In genomic region chr9:38047301-38048251, GRCh38 we compare ENCODE assay signal across 8 cellular contexts. TPM values are rescaled to one million over a fixed set of nuclear protein-coding genes. Genes with fewer than 3 reads are reported as not detected.
DNase-seq lines count a peak whose midpoint lies in the region; ATAC-seq and TF ChIP-seq lines count a peak whose summit lies in the region.

No MANE protein-coding gene starts in this region.

- H3K4me3 ChIP-seq in SK-N-SH (ENCODE audit: low read depth in 2 of 2, low read length in 1 of 2) = peak overlapping the region in 1 of 2 experiments; percentile 47; a peak in 2 of 4 replicates
- H3K4me3 ChIP-seq in fibroblast of pulmonary artery (replicated peaks; ENCODE audit: low read depth, low read length) = no peak overlapping the region

- intact Hi-C loops in natural killer cell (cut with micrococcal nuclease) = no loop called here

- no peak for TF ChIP-seq RAD21 in SK-N-SH (IDR thresholded peaks at IDR 0.05; ENCODE audit: low read length)

- no peaks in the 10 kb centered on the region for H3K9me2 ChIP-seq in SK-N-SH

- no peaks in the 10 kb centered on the region for H3K9me3 Mint-ChIP-seq in natural killer cell

- peaks cover 10% of the 10 kb centered on the region for H4K20me1 ChIP-seq in SK-N-SH (ENCODE audit: insufficient read depth)

- H3K27me3 ChIP-seq in SK-N-SH (ENCODE audit: insufficient read depth) = no peaks in the 10 kb centered on the region

- 31% methylated on average over 11 of the region's 15 CpGs for WGBS in SK-N-SH (ENCODE audit: low lambda C conversion rate)

- H3F3A ChIP-seq in SK-N-SH (replicated peaks; ENCODE audit: insufficient read depth) = peaks cover 41% of the 10 kb centered on the region

- TF ChIP-seq CTCF in SK-N-SH (IDR thresholded peaks at IDR 0.05) = no peak
- no peak for TF ChIP-seq CTCF in fibroblast of pulmonary artery (IDR thresholded peaks at IDR 0.05; ENCODE audit: low read length, missing control alignments)
- no peak for TF ChIP-seq CTCF in natural killer cell (IDR thresholded peaks at IDR 0.05)

- CTCF ChIA-PET in SK-N-SH (lab: Yijun Ruan, JAX) = interaction anchor here (0.7 to 1.4 kb wide), 2 partner anchors 20 to 26 kb away, joined by 3 read pairs; no protein-coding TSS in a partner anchor

- H2AFZ ChIP-seq in SK-N-SH (ENCODE audit: low read depth) = no peak overlapping the region

- in situ Hi-C loops in ACHN (cut with HindIII; ENCODE audit: low pct_ligation_motif_present, low pct_unique_long_range_greater_than_20kb, low sequenced_read_pairs) = no loop called here

- peak in 1 of 2 experiments; percentile 88; a peak in 2 of 4 replicates for TF ChIP-seq EP300 in SK-N-SH (IDR thresholded peaks at IDR 0.05; ENCODE audit: borderline replicate concordance in 1 of 2, low read depth in 1 of 2, low read length in 1 of 2)

- POLR2A ChIA-PET in SK-N-SH (lab: Yijun Ruan, JAX) = no interaction called here

- DNase-seq in ACHN = peak; percentile 96
- DNase-seq in HCEC 1CT = peak; percentile 84
- DNase-seq in SK-N-SH = no peak
- peak; percentile 88 for DNase-seq in fibroblast of pulmonary artery (ENCODE audit: low read depth)
- DNase-seq in natural killer cell = no peak
- DNase-seq in GOT3 (lab: John Stamatoyannopoulos, UW) = no peak

- H3K4me1 ChIP-seq in SK-N-SH (ENCODE audit: control insufficient read depth in 1 of 2, insufficient read depth in 2 of 2, low read depth in 1 of 2, low read length in 1 of 2) = peaks cover 28 to 37% of the 10 kb centered on the region in 2 experiments; a peak in 3 of 4 replicates

- H3K4me3 Mint-ChIP-seq in natural killer cell = peak overlapping the region; percentile 28

- H3K36me3 ChIP-seq in SK-N-SH (replicated peaks in 1 of 2; ENCODE audit: control insufficient read depth in 1 of 2, insufficient read depth in 2 of 2, low read length in 1 of 2) = peaks cover 3 to 5% of the 10 kb centered on the region in 2 experiments

- no peaks in the 10 kb centered on the region for H3K9me3 ChIP-seq in SK-N-SH

- no peaks in the 10 kb centered on the region for H3K36me3 Mint-ChIP-seq in natural killer cell

- H3K27ac ChIP-seq in SK-N-SH (ENCODE audit: low read depth in 2 of 2, low read length in 1 of 2) = peak overlapping the region; percentile 82 to 95

- H3K27me3 Mint-ChIP-seq in natural killer cell (ENCODE audit: low read depth in 2 of 2) = no peaks in the 10 kb centered on the region

- peaks cover 17 to 28% of the 10 kb centered on the region in 2 donors for H3K4me1 Mint-ChIP-seq in natural killer cell

- ATAC-seq in natural killer cell = peak; percentile 54 to 70 (median 65)
- no peak for ATAC-seq in GM21528 (IDR thresholded peaks at IDR 0.05; ENCODE audit: low FRiP score, unreplicated experiment)
- no peak for ATAC-seq in HG03196 (IDR thresholded peaks at IDR 0.05; ENCODE audit: unreplicated experiment)

- H3K79me2 ChIP-seq in SK-N-SH (ENCODE audit: insufficient read depth) = peaks cover 91% of the 10 kb centered on the region

- H3K27ac Mint-ChIP-seq in natural killer cell = peak overlapping the region; percentile 31 to 38

- peak overlapping the region; percentile 73 for H3K4me2 ChIP-seq in SK-N-SH

- peak overlapping the region; percentile 70 for H3K9ac ChIP-seq in SK-N-SH

TF ChIP-seq in SK-N-SH, 30 proteins besides CTCF, POLR2A, EP300 and RAD21 (continues in another document):
- TF ChIP-seq TCF12 (IDR thresholded peaks at IDR 0.05) (peak; percentile 89), USF1 (IDR thresholded peaks at IDR 0.05; ENCODE audit: borderline replicate concordance, low read depth) (no peak), REST (IDR thresholded peaks at IDR 0.05; ENCODE audit: low read depth, low read length) (0 out of 2 replicates have a peak, but pooled peaks have one; percentile 37), MEF2A (IDR thresholded peaks at IDR 0.05; ENCODE audit: borderline replicate concordance, low read depth) (no peak), GATA2 (CRISPR knock-in tag; IDR thresholded peaks at IDR 0.05) (no peak), RXRA (IDR thresholded peaks at IDR 0.05; ENCODE audit: borderline replicate concordance, low read depth) (peak; percentile 79; the same call in 1 of the 2 replicates), MAX (IDR thresholded peaks at IDR 0.05; ENCODE audit: low read depth) (peak; percentile 68; the same call in 1 of the 2 replicates), JUND (IDR thresholded peaks at IDR 0.05) (peak; percentile 89), SMC3 (IDR thresholded peaks at IDR 0.05; ENCODE audit: low read depth, low read length) (no peak), FOXJ3 (CRISPR knock-in tag; IDR thresholded peaks at IDR 0.05) (no peak), ELF1 (IDR thresholded peaks at IDR 0.05) (0 out of 2 replicates have a peak, but pooled peaks have one; percentile 39), POLR2AphosphoS5 (IDR thresholded peaks at IDR 0.05; ENCODE audit: low read depth, low read length) (no peak), YY1 (IDR thresholded peaks at IDR 0.05; ENCODE audit: low read depth) (no peak), GABPA (IDR thresholded peaks at IDR 0.05; ENCODE audit: low read depth) (no peak; the same call in 1 of the 2 replicates), RFX5 (IDR thresholded peaks at IDR 0.05; ENCODE audit: low read length) (no peak), PBX3 (IDR thresholded peaks at IDR 0.05) (peak; percentile 80), RCOR1 (IDR thresholded peaks at IDR 0.05; ENCODE audit: low read length) (no peak), FOSL2 (IDR thresholded peaks at IDR 0.05; ENCODE audit: borderline replicate concordance, low read depth) (peak; percentile 89), TAF1 (IDR thresholded peaks at IDR 0.05; ENCODE audit: borderline replicate concordance, low read depth, low read length) (no peak), MXI1 (IDR thresholded peaks at IDR 0.05; ENCODE audit: low read depth, low read length) (no peak), ZBTB33 (IDR thresholded peaks at IDR 0.05; ENCODE audit: borderline replicate concordance, low read depth) (peak; percentile 54; the same call in 1 of the 2 replicates)

RNA-seq across cellular contexts. Expression of gene SHB, which starts 21.5 kb away (rescaled TPM):
- 20.5 and 26.0 TPM in 2 replicates for polyA plus RNA-seq in SK-N-SH (2012; rRNA removed)
- polyA plus RNA-seq in SK-N-SH (2012; cell fraction: cytosol; rRNA removed) = 14.2 and 18.7 TPM in 2 replicates
- polyA plus RNA-seq in SK-N-SH (2012; cell fraction: nucleus; rRNA removed) = 21.7 and 22.0 TPM in 2 replicates
- 1 to 10 TPM; 2.7 to 7.1 (median 2.9) TPM for total RNA-seq in natural killer cell

Comparison
In these comparisons a context has a peak if more than half of its experiments do, and no peak if none do; other contexts are left out.
1. DNase-seq: peak in ACHN (single experiment), HCEC 1CT (single experiment) and fibroblast of pulmonary artery (single experiment); none in SK-N-SH (single experiment), natural killer cell (single experiment) and GOT3 (single experiment).
2. ATAC-seq: peak in natural killer cell (3 of 3); none in GM21528 (single experiment) and HG03196 (single experiment).